In genomic region chr5:32531885-32532520, GRCh38 we compare ENCODE assay signal across 1 cellular context.
A peak's percentile ranks its signal among the peaks of the same experiment; 100 is the strongest.
TF ChIP-seq lines count a peak whose summit lies in the region.

No MANE protein-coding gene starts in this region.

TF ChIP-seq in GM12878, 131 proteins besides CTCF, POLR2A, EP300 and RAD21 (continued from another document):
- TF ChIP-seq BHLHE40 (IDR thresholded peaks at IDR 0.05; ENCODE audit: borderline replicate concordance in 1 of 2, low read depth in 2 of 2, low read length in 1 of 2) (peak in 1 of 2 experiments; percentile 38; a peak in 1 of 4 replicates), MTA2 (IDR thresholded peaks at IDR 0.05; ENCODE audit: low read depth) (0 out of 2 replicates have a peak, but pooled peaks have one; percentile 19), DPF2 (IDR thresholded peaks at IDR 0.05) (0 out of 2 replicates have a peak, but pooled peaks have one; percentile 25), POU2F2 (IDR thresholded peaks at IDR 0.05; ENCODE audit: borderline replicate concordance, low read depth, low read length) (peak; percentile 50; the same call in 1 of the 3 replicates), RB1 (IDR thresholded peaks at IDR 0.05; ENCODE audit: borderline replicate concordance) (0 out of 2 replicates have a peak, but pooled peaks have one; percentile 19), IKZF1 (conservative IDR thresholded peaks at IDR 0.05) (0 out of 2 replicates have a peak, but pooled peaks have one; percentile 22), CHD1 (IDR thresholded peaks at IDR 0.05; ENCODE audit: low read depth, low read length) (0 out of 2 replicates have a peak, but pooled peaks have one; percentile 84), YY1 (IDR thresholded peaks at IDR 0.05; ENCODE audit: low read depth, low read length) (peak; percentile 81), CREB1 (IDR thresholded peaks at IDR 0.05; ENCODE audit: low read depth) (peak; percentile 48; the same call in 1 of the 2 replicates), YBX1 (IDR thresholded peaks at IDR 0.05) (no peak), TAF1 (IDR thresholded peaks at IDR 0.05; ENCODE audit: borderline replicate concordance, low read depth, low read length) (0 out of 2 replicates have a peak, but pooled peaks have one; percentile 49), MXI1 (IDR thresholded peaks at IDR 0.05; ENCODE audit: low read depth, low read length) (peak; percentile 85; the same call in 1 of the 2 replicates), PBX3 (IDR thresholded peaks at IDR 0.05; ENCODE audit: insufficient replicate concordance, low read depth, low read length) (peak; percentile 10), ZBED1 (IDR thresholded peaks at IDR 0.05; ENCODE audit: borderline replicate concordance) (0 out of 2 replicates have a peak, but pooled peaks have one; percentile 26), BMI1 (IDR thresholded peaks at IDR 0.05; ENCODE audit: borderline replicate concordance) (peak; percentile 90), NKRF (conservative IDR thresholded peaks at IDR 0.05) (peak; percentile 72), TCF12 (IDR thresholded peaks at IDR 0.05; ENCODE audit: low read depth, low read length) (no peak)
- TF ChIP-seq, protein P1, sequence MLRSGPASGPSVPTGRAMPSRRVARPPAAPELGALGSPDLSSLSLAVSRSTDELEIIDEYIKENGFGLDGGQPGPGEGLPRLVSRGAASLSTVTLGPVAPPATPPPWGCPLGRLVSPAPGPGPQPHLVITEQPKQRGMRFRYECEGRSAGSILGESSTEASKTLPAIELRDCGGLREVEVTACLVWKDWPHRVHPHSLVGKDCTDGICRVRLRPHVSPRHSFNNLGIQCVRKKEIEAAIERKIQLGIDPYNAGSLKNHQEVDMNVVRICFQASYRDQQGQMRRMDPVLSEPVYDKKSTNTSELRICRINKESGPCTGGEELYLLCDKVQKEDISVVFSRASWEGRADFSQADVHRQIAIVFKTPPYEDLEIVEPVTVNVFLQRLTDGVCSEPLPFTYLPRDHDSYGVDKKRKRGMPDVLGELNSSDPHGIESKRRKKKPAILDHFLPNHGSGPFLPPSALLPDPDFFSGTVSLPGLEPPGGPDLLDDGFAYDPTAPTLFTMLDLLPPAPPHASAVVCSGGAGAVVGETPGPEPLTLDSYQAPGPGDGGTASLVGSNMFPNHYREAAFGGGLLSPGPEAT (IDR thresholded peaks at IDR 0.05; ENCODE audit: low read depth): peak; percentile 80
- TF ChIP-seq, protein P2, sequence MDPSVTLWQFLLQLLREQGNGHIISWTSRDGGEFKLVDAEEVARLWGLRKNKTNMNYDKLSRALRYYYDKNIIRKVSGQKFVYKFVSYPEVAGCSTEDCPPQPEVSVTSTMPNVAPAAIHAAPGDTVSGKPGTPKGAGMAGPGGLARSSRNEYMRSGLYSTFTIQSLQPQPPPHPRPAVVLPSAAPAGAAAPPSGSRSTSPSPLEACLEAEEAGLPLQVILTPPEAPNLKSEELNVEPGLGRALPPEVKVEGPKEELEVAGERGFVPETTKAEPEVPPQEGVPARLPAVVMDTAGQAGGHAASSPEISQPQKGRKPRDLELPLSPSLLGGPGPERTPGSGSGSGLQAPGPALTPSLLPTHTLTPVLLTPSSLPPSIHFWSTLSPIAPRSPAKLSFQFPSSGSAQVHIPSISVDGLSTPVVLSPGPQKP (IDR thresholded peaks at IDR 0.05; ENCODE audit: low read depth, low read length): no peak
- TF ChIP-seq, protein P3, sequence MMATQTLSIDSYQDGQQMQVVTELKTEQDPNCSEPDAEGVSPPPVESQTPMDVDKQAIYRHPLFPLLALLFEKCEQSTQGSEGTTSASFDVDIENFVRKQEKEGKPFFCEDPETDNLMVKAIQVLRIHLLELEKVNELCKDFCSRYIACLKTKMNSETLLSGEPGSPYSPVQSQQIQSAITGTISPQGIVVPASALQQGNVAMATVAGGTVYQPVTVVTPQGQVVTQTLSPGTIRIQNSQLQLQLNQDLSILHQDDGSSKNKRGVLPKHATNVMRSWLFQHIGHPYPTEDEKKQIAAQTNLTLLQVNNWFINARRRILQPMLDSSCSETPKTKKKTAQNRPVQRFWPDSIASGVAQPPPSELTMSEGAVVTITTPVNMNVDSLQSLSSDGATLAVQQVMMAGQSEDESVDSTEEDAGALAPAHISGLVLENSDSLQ (IDR thresholded peaks at IDR 0.05): peak; percentile 79
- TF ChIP-seq, protein P4, sequence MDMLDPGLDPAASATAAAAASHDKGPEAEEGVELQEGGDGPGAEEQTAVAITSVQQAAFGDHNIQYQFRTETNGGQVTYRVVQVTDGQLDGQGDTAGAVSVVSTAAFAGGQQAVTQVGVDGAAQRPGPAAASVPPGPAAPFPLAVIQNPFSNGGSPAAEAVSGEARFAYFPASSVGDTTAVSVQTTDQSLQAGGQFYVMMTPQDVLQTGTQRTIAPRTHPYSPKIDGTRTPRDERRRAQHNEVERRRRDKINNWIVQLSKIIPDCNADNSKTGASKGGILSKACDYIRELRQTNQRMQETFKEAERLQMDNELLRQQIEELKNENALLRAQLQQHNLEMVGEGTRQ (IDR thresholded peaks at IDR 0.05; ENCODE audit: borderline replicate concordance, low read depth, low read length): peak; percentile 12; the same call in 1 of the 2 replicates
- TF ChIP-seq, protein P5, sequence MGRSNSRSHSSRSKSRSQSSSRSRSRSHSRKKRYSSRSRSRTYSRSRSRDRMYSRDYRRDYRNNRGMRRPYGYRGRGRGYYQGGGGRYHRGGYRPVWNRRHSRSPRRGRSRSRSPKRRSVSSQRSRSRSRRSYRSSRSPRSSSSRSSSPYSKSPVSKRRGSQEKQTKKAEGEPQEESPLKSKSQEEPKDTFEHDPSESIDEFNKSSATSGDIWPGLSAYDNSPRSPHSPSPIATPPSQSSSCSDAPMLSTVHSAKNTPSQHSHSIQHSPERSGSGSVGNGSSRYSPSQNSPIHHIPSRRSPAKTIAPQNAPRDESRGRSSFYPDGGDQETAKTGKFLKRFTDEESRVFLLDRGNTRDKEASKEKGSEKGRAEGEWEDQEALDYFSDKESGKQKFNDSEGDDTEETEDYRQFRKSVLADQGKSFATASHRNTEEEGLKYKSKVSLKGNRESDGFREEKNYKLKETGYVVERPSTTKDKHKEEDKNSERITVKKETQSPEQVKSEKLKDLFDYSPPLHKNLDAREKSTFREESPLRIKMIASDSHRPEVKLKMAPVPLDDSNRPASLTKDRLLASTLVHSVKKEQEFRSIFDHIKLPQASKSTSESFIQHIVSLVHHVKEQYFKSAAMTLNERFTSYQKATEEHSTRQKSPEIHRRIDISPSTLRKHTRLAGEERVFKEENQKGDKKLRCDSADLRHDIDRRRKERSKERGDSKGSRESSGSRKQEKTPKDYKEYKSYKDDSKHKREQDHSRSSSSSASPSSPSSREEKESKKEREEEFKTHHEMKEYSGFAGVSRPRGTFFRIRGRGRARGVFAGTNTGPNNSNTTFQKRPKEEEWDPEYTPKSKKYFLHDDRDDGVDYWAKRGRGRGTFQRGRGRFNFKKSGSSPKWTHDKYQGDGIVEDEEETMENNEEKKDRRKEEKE (IDR thresholded peaks at IDR 0.05): no peak
